In the genomic region with DNA sequence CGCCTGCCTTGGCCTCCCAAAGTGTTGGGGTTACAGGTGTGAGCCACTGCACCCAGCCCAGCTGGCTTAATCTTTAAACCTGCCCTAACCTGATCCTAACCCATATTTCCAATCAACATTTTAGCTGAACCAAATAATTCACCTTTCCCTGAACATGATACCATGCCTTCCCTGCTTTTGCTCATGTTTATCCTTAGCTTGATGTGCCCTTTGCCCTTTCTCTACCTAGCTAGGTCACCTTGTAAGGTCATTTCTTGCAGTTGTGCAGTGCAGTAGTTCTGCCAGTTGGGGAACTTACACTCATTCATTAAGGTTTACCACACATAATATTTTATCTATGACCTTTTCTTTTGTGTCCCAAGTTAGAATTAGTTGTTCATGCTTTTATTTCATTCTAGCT, we compare ENCODE assay signal across 23 cellular contexts.
"Had no signal": no experiment of that assay in that cellular context is flagged by ENCODE, and none has a peak within 500 bp of the region (broad histone marks: within the 10 kb centered on the region; RNA-seq: fewer than 3 reads in every experiment).

No MANE protein-coding gene starts in this region.

- H3K36me3 Mint-ChIP-seq: naive B cell had no signal

- H3K27ac Mint-ChIP-seq: nephron; stimulated activated effector memory CD8-positive, alpha-beta T cell treated with anti-CD3 and anti-CD28 coated beads, Interleukin-12 subunit alpha, Interleukin-12 subunit beta, amount 100 ng/mL, for 72 hours had no signal

- H3K4me3 ChIP-seq: dorsolateral prefrontal cortex, hepatocyte, lung, psoas muscle, right lobe of liver, thoracic aorta, transverse colon had no signal

- H3K9me3 Mint-ChIP-seq: naive B cell; nephron; stimulated activated effector memory CD8-positive, alpha-beta T cell treated with anti-CD3 and anti-CD28 coated beads, Interleukin-12 subunit alpha, Interleukin-12 subunit beta, amount 100 ng/mL, for 72 hours; stimulated activated naive CD8-positive, alpha-beta T cell treated with anti-CD3 and anti-CD28 coated beads, Interleukin-15, amount 100 ng/mL, for 72 hours had no signal

- H3K27me3 ChIP-seq: dorsolateral prefrontal cortex, hepatocyte, right lobe of liver, transverse colon had no signal

- H3K4me2 ChIP-seq: hepatocyte had no signal

- H3K4me3 Mint-ChIP-seq: naive B cell; nephron; stimulated activated effector memory CD8-positive, alpha-beta T cell treated with anti-CD3 and anti-CD28 coated beads, Interleukin-12 subunit alpha, Interleukin-12 subunit beta, amount 100 ng/mL, for 72 hours; stimulated activated naive CD8-positive, alpha-beta T cell treated with anti-CD3 and anti-CD28 coated beads, Interleukin-15, amount 100 ng/mL, for 72 hours had no signal

- DNase-seq: cortex of kidney; dorsolateral prefrontal cortex; effector CD8-positive, alpha-beta T cell; foreskin melanocyte; head of caudate nucleus; kidney; left cardiac atrium; left ventricle myocardium superior; mesendoderm; naive B cell; psoas muscle; retina; right lobe of liver; stimulated activated CD4-positive, alpha-beta T cell treated with anti-CD3 and anti-CD28 coated beads, Interleukin-4, amount 100 ng/mL, for 1 hour; stimulated activated CD8-positive, alpha-beta memory T cell treated with anti-CD3 and anti-CD28 coated beads, Interleukin-4, amount 100 ng/mL, for 48 hours; stimulated activated naive CD8-positive, alpha-beta T cell treated with anti-CD3 and anti-CD28 coated beads, Interleukin-15, amount 100 ng/mL, for 72 hours; substantia nigra; transverse colon had no signal

- FAIRE-seq: kidney had no signal

- H3K36me3 ChIP-seq: thoracic aorta had no signal

- H2AFZ ChIP-seq: hepatocyte had no signal

- H3K27ac ChIP-seq: dorsolateral prefrontal cortex, hepatocyte, psoas muscle, thoracic aorta had no signal

- H3K27me3 Mint-ChIP-seq: naive B cell; stimulated activated naive CD8-positive, alpha-beta T cell treated with anti-CD3 and anti-CD28 coated beads, Interleukin-15, amount 100 ng/mL, for 72 hours had no signal

- ATAC-seq: left cardiac atrium; left ventricle myocardium superior; psoas muscle; stimulated activated effector memory CD8-positive, alpha-beta T cell treated with anti-CD3 and anti-CD28 coated beads, Interleukin-12 subunit alpha, Interleukin-12 subunit beta, amount 100 ng/mL, for 72 hours; stimulated activated naive CD8-positive, alpha-beta T cell treated with anti-CD3 and anti-CD28 coated beads, Interleukin-15, amount 100 ng/mL, for 72 hours had no signal

- H3K9me3 ChIP-seq: psoas muscle, right lobe of liver, thoracic aorta, transverse colon had no signal
